ENCODE assay signal across 27 cellular contexts in the genomic region with DNA sequence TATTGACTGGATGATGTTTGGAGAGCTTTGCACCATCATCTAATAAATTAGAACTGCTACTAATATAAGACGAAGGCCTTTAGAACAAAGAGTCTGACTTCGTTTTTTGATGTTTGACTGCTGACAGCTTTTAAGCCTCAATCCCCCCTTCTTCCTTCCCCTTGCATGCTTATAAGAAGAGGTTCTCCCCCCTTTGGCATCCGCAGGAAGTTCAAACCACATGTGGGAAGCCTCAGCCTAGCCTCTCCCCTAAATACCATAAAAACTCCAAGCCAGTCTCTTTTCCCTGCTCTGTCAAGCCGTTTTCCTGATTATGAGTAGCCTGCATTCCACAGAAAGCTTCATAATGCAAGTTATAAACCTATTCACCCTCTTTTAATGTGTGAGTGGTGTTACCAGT.
"Had no signal": no experiment of that assay in that cellular context is flagged by ENCODE, and none has a peak within 500 bp of the region (broad histone marks: within the 10 kb centered on the region; RNA-seq: fewer than 3 reads in every experiment).

No MANE protein-coding gene starts in this region.

- H3K27ac Mint-ChIP-seq: activated naive CD4-positive, alpha-beta T cell treated with anti-CD3 and anti-CD28 coated beads, Interleukin-2, amount 10 ng/mL, durations not matched to agents 7 days and 5 days; activated naive CD8-positive, alpha-beta T cell treated with anti-CD3 and anti-CD28 coated beads, Interleukin-2, amount 50 U/mL, for 24 hours; brain; endodermal cell; naive B cell; stimulated activated naive CD8-positive, alpha-beta T cell treated with anti-CD3 and anti-CD28 coated beads, Interleukin-15, amount 100 ng/mL, for 72 hours had no signal

- H3K9me3 Mint-ChIP-seq: activated naive CD4-positive, alpha-beta T cell treated with anti-CD3 and anti-CD28 coated beads, Interleukin-2, amount 10 ng/mL, durations not matched to agents 7 days and 5 days; activated naive CD8-positive, alpha-beta T cell treated with anti-CD3 and anti-CD28 coated beads, Interleukin-2, amount 50 U/mL, for 24 hours; brain; endodermal cell; naive B cell; stimulated activated naive CD8-positive, alpha-beta T cell treated with anti-CD3 and anti-CD28 coated beads, Interleukin-15, amount 100 ng/mL, for 72 hours had no signal

- H3K4me1 Mint-ChIP-seq: activated naive CD4-positive, alpha-beta T cell treated with anti-CD3 and anti-CD28 coated beads, Interleukin-2, amount 10 ng/mL, durations not matched to agents 7 days and 5 days; activated naive CD8-positive, alpha-beta T cell treated with anti-CD3 and anti-CD28 coated beads, Interleukin-2, amount 50 U/mL, for 24 hours; central memory CD8-positive, alpha-beta T cell; naive B cell; stimulated activated naive CD8-positive, alpha-beta T cell treated with anti-CD3 and anti-CD28 coated beads, Interleukin-15, amount 100 ng/mL, for 72 hours had no signal

- H3K27me3 ChIP-seq: colonic mucosa, left lung, pancreas, right lobe of liver, suprapubic skin, transverse colon, uterus had no signal

- H3K36me3 ChIP-seq: colonic mucosa, left lung, pancreas, right lobe of liver, suprapubic skin, transverse colon, uterus had no signal

- DNase-seq: activated CD4-positive, alpha-beta T cell treated with anti-CD3 and anti-CD28 coated beads, Interleukin-2, amount 50 U/mL, for 1 hour; activated CD8-positive, alpha-beta memory T cell treated with anti-CD3 and anti-CD28 coated beads, Interleukin-2, amount 50 U/mL, for 4 hours; activated effector memory CD4-positive, alpha-beta T cell treated with Interleukin-2 at 50 U/mL for 16 hours; activated naive CD4-positive, alpha-beta T cell treated with anti-CD3 and anti-CD28 coated beads, Interleukin-2, amount 10 ng/mL, durations not matched to agents 7 days and 5 days; activated naive CD8-positive, alpha-beta T cell treated with anti-CD3 and anti-CD28 coated beads, Interleukin-2, amount 50 U/mL, for 24 hours; activated T-cell treated with anti-CD3 and anti-CD28 coated beads, Interleukin-2, amount 50 U/mL, for 4 hours; anterior cingulate cortex; colonic mucosa; endodermal cell; foreskin melanocyte; glutamatergic neuron; hypothalamus; left lung; mammary epithelial cell; mucosa of descending colon; naive B cell; pancreas; right lobe of liver; small intestine; stimulated activated CD4-positive, alpha-beta T cell treated with anti-CD3 and anti-CD28 coated beads, Interleukin-4, amount 100 ng/mL, for 1 hour; stimulated activated naive CD8-positive, alpha-beta T cell treated with anti-CD3 and anti-CD28 coated beads, Interleukin-15, amount 100 ng/mL, for 72 hours; transverse colon; uterus had no signal

- ATAC-seq: activated CD4-positive, CD25-positive, alpha-beta regulatory T cell treated with anti-CD3 and anti-CD28 coated beads, Interleukin-2, amount 50 U/mL, for 24 hours; activated naive CD8-positive, alpha-beta T cell treated with anti-CD3 and anti-CD28 coated beads, Interleukin-2, amount 50 U/mL, for 24 hours; activated T-cell treated with anti-CD3 and anti-CD28 coated beads, Interleukin-2, amount 50 U/mL, for 4 hours; left lung; mucosa of descending colon; pancreas; right lobe of liver; stimulated activated naive CD8-positive, alpha-beta T cell treated with anti-CD3 and anti-CD28 coated beads, Interleukin-15, amount 100 ng/mL, for 72 hours had no signal

- H3K27me3 Mint-ChIP-seq: activated naive CD4-positive, alpha-beta T cell treated with anti-CD3 and anti-CD28 coated beads, Interleukin-2, amount 10 ng/mL, durations not matched to agents 7 days and 5 days; activated naive CD8-positive, alpha-beta T cell treated with anti-CD3 and anti-CD28 coated beads, Interleukin-2, amount 50 U/mL, for 24 hours; brain; central memory CD8-positive, alpha-beta T cell; naive B cell; stimulated activated naive CD8-positive, alpha-beta T cell treated with anti-CD3 and anti-CD28 coated beads, Interleukin-15, amount 100 ng/mL, for 72 hours had no signal

- H3K4me3 ChIP-seq: colonic mucosa, left lung, mucosa of descending colon, pancreas, right lobe of liver, suprapubic skin, transverse colon, uterus had no signal

- H3K9me3 ChIP-seq: colonic mucosa, left lung, mucosa of descending colon, pancreas, right lobe of liver, suprapubic skin, transverse colon, uterus had no signal

- H3K4me1 ChIP-seq: colonic mucosa, left lung, pancreas, uterus had no signal

- H3K4me3 Mint-ChIP-seq: activated naive CD4-positive, alpha-beta T cell treated with anti-CD3 and anti-CD28 coated beads, Interleukin-2, amount 10 ng/mL, durations not matched to agents 7 days and 5 days; activated naive CD8-positive, alpha-beta T cell treated with anti-CD3 and anti-CD28 coated beads, Interleukin-2, amount 50 U/mL, for 24 hours; activated T-cell treated with anti-CD3 and anti-CD28 coated beads, Interleukin-2, amount 50 U/mL, for 4 hours; brain; central memory CD8-positive, alpha-beta T cell; endodermal cell; naive B cell; stimulated activated naive CD8-positive, alpha-beta T cell treated with anti-CD3 and anti-CD28 coated beads, Interleukin-15, amount 100 ng/mL, for 72 hours had no signal

- H3K36me3 Mint-ChIP-seq: activated naive CD4-positive, alpha-beta T cell treated with anti-CD3 and anti-CD28 coated beads, Interleukin-2, amount 10 ng/mL, durations not matched to agents 7 days and 5 days; brain; naive B cell had no signal

- H3K27ac ChIP-seq: colonic mucosa, left lung, pancreas, right lobe of liver, suprapubic skin, transverse colon, uterus had no signal
